1 cellular context compared by ENCODE assay signal in genomic region chr14:21537088-21537424, GRCh38.
TF ChIP-seq lines count a peak whose summit lies in the region.

No MANE protein-coding gene starts in this region.

TF ChIP-seq in neural cell, 6 proteins besides CTCF, POLR2A, EP300 and RAD21:
- TF ChIP-seq REST (IDR thresholded peaks at IDR 0.05; ENCODE audit: borderline replicate concordance) (no peak), MXI1 (conservative IDR thresholded peaks at IDR 0.05; ENCODE audit: poor library complexity, severe bottlenecking) (no peak), EZH2 (IDR thresholded peaks at IDR 0.05; ENCODE audit: borderline replicate concordance, insufficient read depth, low read length, poor library complexity, severe bottlenecking) (no peak), TAF1 (IDR thresholded peaks at IDR 0.05; ENCODE audit: low read depth) (no peak), POLR2AphosphoS5 (IDR thresholded peaks at IDR 0.05) (no peak), SMC3 (conservative IDR thresholded peaks at IDR 0.05; ENCODE audit: poor library complexity) (no peak)
